ENCODE assay signal across 12 cellular contexts in genomic region chr20:50245561-50246366, GRCh38. TPM values are rescaled to one million over a fixed set of nuclear protein-coding genes. Genes with fewer than 3 reads are reported as not detected.
A peak's percentile ranks its signal among the peaks of the same experiment; 100 is the strongest.
DNase-seq lines count a peak whose midpoint lies in the region; ATAC-seq and TF ChIP-seq lines count a peak whose summit lies in the region.
"Had no signal": no experiment of that assay in that cellular context is flagged by ENCODE, and none has a peak within 500 bp of the region (broad histone marks: within the 10 kb centered on the region; RNA-seq: fewer than 3 reads in every experiment).

No MANE protein-coding gene starts in this region.

- H3K9me3 ChIP-seq in BE2C (no peaks in the 10 kb centered on the region), ascending aorta (no peaks in the 10 kb centered on the region), H9 (ENCODE audit: control insufficient read depth, low read depth, low read length) (no peaks in the 10 kb centered on the region)

- no TSS peak for BruUV-seq in MCF 10A (replicated peaks; lab: Mats Ljungman, UMichigan)

- no peak overlapping the region for H3K18ac ChIP-seq in H9 (ENCODE audit: insufficient read length, low read depth, low read length)

- ATAC-seq in HG03175 (IDR thresholded peaks at IDR 0.05; ENCODE audit: unreplicated experiment): no peak
- ATAC-seq in GM18867 (IDR thresholded peaks at IDR 0.05; ENCODE audit: unreplicated experiment): no peak

- no peak overlapping the region for H2BK15ac ChIP-seq in H9 (ENCODE audit: low read depth, low read length)

- H3K4ac ChIP-seq in H9 (ENCODE audit: low read depth, low read length): no peak overlapping the region

- no peak overlapping the region for H2BK20ac ChIP-seq in H9 (ENCODE audit: low read depth, low read length, poor library complexity, severe bottlenecking)

- no peak overlapping the region for H2AK5ac ChIP-seq in H9 (ENCODE audit: insufficient read length, low read length)

- H3K4me3 ChIP-seq in BE2C (ENCODE audit: low read depth, low read length) (no peak overlapping the region), ascending aorta (no peak overlapping the region)

- no peaks in the 10 kb centered on the region for H3K4me1 ChIP-seq in BE2C
- no peaks in the 10 kb centered on the region for H3K4me1 ChIP-seq in ascending aorta
- no peaks in the 10 kb centered on the region for H3K4me1 ChIP-seq in H9 (ENCODE audit: insufficient read depth, low read length)

- H3K36me3 ChIP-seq in BE2C (no peaks in the 10 kb centered on the region), ascending aorta (no peaks in the 10 kb centered on the region)
- H3K36me3 ChIP-seq: WERI-Rb-1 had no signal

- no CpG with 5 or more reads among the region's 12 CpGs for WGBS in H9 (ENCODE audit: extremely low coverage, insufficient read length, low lambda C conversion rate)

- H3K14ac ChIP-seq in H9 (ENCODE audit: insufficient read depth, low read length): no peak overlapping the region

- no peak overlapping the region for H4K8ac ChIP-seq in H9 (replicated peaks; ENCODE audit: insufficient read length, low read depth, low read length)

- CTCF ChIA-PET in MCF 10A (lab: Yijun Ruan, JAX): interaction anchor here (0.7 to 1.5 kb wide), 3 partner anchors 39 to 218 kb away, joined by 3 to 4 read pairs (median 4); no protein-coding TSS in a partner anchor

- H3K4me2 ChIP-seq in H9 (ENCODE audit: insufficient read depth, insufficient read length, low read length): no peak overlapping the region

- no peak overlapping the region for H2BK12ac ChIP-seq in H9 (ENCODE audit: insufficient read length, low read depth, low read length)

- H3K56ac ChIP-seq in H9 (ENCODE audit: insufficient read length, low read depth, low read length): no peak overlapping the region

- no peaks in the 10 kb centered on the region for H3K79me1 ChIP-seq in H9 (ENCODE audit: insufficient read depth, low read depth, low read length, poor library complexity, severe bottlenecking)

- H4K20me1 ChIP-seq in H9 (ENCODE audit: control insufficient read depth, insufficient read depth, insufficient read length): no peaks in the 10 kb centered on the region

- H3K27me3 Mint-ChIP-seq in MCF 10A (ENCODE audit: insufficient read depth, unreplicated experiment) (no peaks in the 10 kb centered on the region), H9 (ENCODE audit: low read depth) (no peaks in the 10 kb centered on the region; the same call in 1 of the 2 replicates)

- no peak overlapping the region for H3K4me3 Mint-ChIP-seq in MCF 10A (ENCODE audit: unreplicated experiment)
- no peak overlapping the region for H3K4me3 Mint-ChIP-seq in H9

- H3K9ac ChIP-seq in H9 (ENCODE audit: extremely low read depth, insufficient read length, low read length): no peak overlapping the region

- H3T11ph ChIP-seq in H9 (ENCODE audit: low read length): no peak overlapping the region

- H2AFZ ChIP-seq in H9 (ENCODE audit: low read length): no peak overlapping the region

- no peak overlapping the region for H3K23ac ChIP-seq in H9 (ENCODE audit: insufficient read length, low read depth, low read length)

- H3K4me1 Mint-ChIP-seq in MCF 10A (ENCODE audit: insufficient read depth, unreplicated experiment) (peaks cover 31% of the 10 kb centered on the region), H9 (no peaks in the 10 kb centered on the region)

- in situ Hi-C loops in KBM-7 (cut with MboI; ENCODE audit: low pct_unique_long_range_greater_than_20kb, low sequenced_read_pairs): no loop called here

- no peaks in the 10 kb centered on the region for H3K79me2 ChIP-seq in H9 (ENCODE audit: insufficient read depth, low read length)

- H3K23me2 ChIP-seq in H9 (ENCODE audit: insufficient read length, low read depth, low read length, poor library complexity, severe bottlenecking): no peaks in the 10 kb centered on the region

- H4K91ac ChIP-seq in H9 (ENCODE audit: insufficient read length, low read depth, low read length): no peak overlapping the region

- H3K27me3 ChIP-seq in BE2C (no peaks in the 10 kb centered on the region), ascending aorta (no peaks in the 10 kb centered on the region), H9 (ENCODE audit: insufficient read depth, low read length) (no peaks in the 10 kb centered on the region)

- H3K27ac Mint-ChIP-seq in MCF 10A (ENCODE audit: low read depth, unreplicated experiment) (peak overlapping the region; percentile 83), H9 (peak overlapping the region in 1 of 3 experiments; percentile 84; a peak in 2 of 7 replicates)

- H3K36me3 Mint-ChIP-seq in MCF 10A (ENCODE audit: insufficient read depth, unreplicated experiment): no peaks in the 10 kb centered on the region
- no peaks in the 10 kb centered on the region for H3K36me3 Mint-ChIP-seq in H9 (ENCODE audit: insufficient read depth in 1 of 3, low read depth in 3 of 3)

- POLR2A ChIA-PET in MCF 10A (lab: Yijun Ruan, JAX): interaction anchor here (0.7 to 1.4 kb wide), 6 partner anchors 45 to 334 kb away, joined by 3 to 4 read pairs (median 3); no protein-coding TSS in a partner anchor

- TF ChIP-seq CTCF in BE2C (IDR thresholded peaks at IDR 0.05; ENCODE audit: low read depth, low read length) (no peak), MCF 10A (IDR thresholded peaks at IDR 0.05; ENCODE audit: unreplicated experiment) (no peak), ascending aorta (IDR thresholded peaks at IDR 0.05) (no peak), H9 (conservative IDR thresholded peaks at IDR 0.05) (no peak)

- no peak overlapping the region for H3K27ac ChIP-seq in ascending aorta
- no peak overlapping the region for H3K27ac ChIP-seq in H9 (ENCODE audit: insufficient read length, low read depth, low read length)
- H3K27ac ChIP-seq: WERI-Rb-1 had no signal

- H4K5ac ChIP-seq in H9 (ENCODE audit: insufficient read length, low read depth, low read length): no peak overlapping the region

- H2BK120ac ChIP-seq in H9 (ENCODE audit: low read depth, low read length, poor library complexity, severe bottlenecking): no peak overlapping the region

- H2BK5ac ChIP-seq in H9 (ENCODE audit: insufficient read length, low read length): no peak overlapping the region

- intact Hi-C loops in MCF 10A (cut with micrococcal nuclease): no loop called here
- intact Hi-C loops in ascending aorta (cut with DNase I): no loop called here

- H3K9me3 Mint-ChIP-seq in MCF 10A (ENCODE audit: unreplicated experiment): no peaks in the 10 kb centered on the region
- no peaks in the 10 kb centered on the region for H3K9me3 Mint-ChIP-seq in H9

- DNase-seq in BE2C: peak; percentile 40
- peak; percentile 15 for DNase-seq in KBM-7
- DNase-seq in MCF 10A (ENCODE audit: unreplicated experiment): peak; percentile 81
- DNase-seq in myocyte (ENCODE audit: low read depth): peak; percentile 73
- no peak for DNase-seq in ascending aorta (ENCODE audit: low spot score in 2 of 2)
- DNase-seq in H9: no peak
- DNase-seq: DMS79 treated with DMSO at 0.1 percent for 48 hours; NCI-H524 treated with DMSO at 0.1 percent for 48 hours; stimulated activated CD8-positive, alpha-beta memory T cell treated with anti-CD3 and anti-CD28 coated beads, Interleukin-4, amount 100 ng/mL, for 48 hours; WERI-Rb-1 had no signal

RNA-seq across cellular contexts. Expression of gene CEBPB, which starts 55.1 kb away (rescaled TPM):
- 139 TPM for polyA plus RNA-seq in BE2C (2012; ENCODE audit: insufficient read depth, insufficient read length, low read depth)
- total RNA-seq in MCF 10A (2022) (221 and 226 TPM in 2 replicates), myocyte (29.6 and 31.3 TPM in 2 replicates), ascending aorta (360 TPM), H9 (2021) (22.6 and 25.3 TPM in 2 replicates)
- 27.8 TPM for polyA plus RNA-seq in myocyte (2012)

Comparison
In these comparisons a context has a peak if more than half of its experiments do, and no peak if none do; other contexts are left out.
1. DNase-seq: peak in BE2C (single experiment), KBM-7 (single experiment), MCF 10A (single experiment) and myocyte (single experiment); none in ascending aorta (0 of 2) and H9 (single experiment).